7 cellular contexts compared by ENCODE assay signal in genomic region chr5:119353686-119354366, GRCh38. TPM values are rescaled to one million over a fixed set of nuclear protein-coding genes. Genes with fewer than 3 reads are reported as not detected.
A peak's percentile ranks its signal among the peaks of the same experiment; 100 is the strongest.
DNase-seq lines count a peak whose midpoint lies in the region; ATAC-seq and TF ChIP-seq lines count a peak whose summit lies in the region.

No MANE protein-coding gene starts in this region.

- H3K36me3 ChIP-seq in OCI-LY1 (ENCODE audit: insufficient read depth, low read length), result no peaks in the 10 kb centered on the region
- no peaks in the 10 kb centered on the region for H3K36me3 ChIP-seq in osteoblast (ENCODE audit: insufficient read depth, low read length)

- ATAC-seq in GM19023 (IDR thresholded peaks at IDR 0.05; ENCODE audit: unreplicated experiment) (peak; percentile 39), HG02588 (IDR thresholded peaks at IDR 0.05; ENCODE audit: unreplicated experiment) (peak; percentile 52)

- H4K20me1 ChIP-seq in OCI-LY1 (ENCODE audit: insufficient read depth, low read length), result no peaks in the 10 kb centered on the region
- no peaks in the 10 kb centered on the region for H4K20me1 ChIP-seq in osteoblast (ENCODE audit: insufficient read depth, low read length)

- no peaks in the 10 kb centered on the region for H3K27me3 ChIP-seq in OCI-LY1 (ENCODE audit: insufficient read depth, low read length)
- H3K27me3 ChIP-seq in osteoblast (ENCODE audit: insufficient read depth, low read length), result no peaks in the 10 kb centered on the region

- H3K4me3 ChIP-seq in OCI-LY1 (ENCODE audit: low read depth, low read length, poor library complexity, severe bottlenecking) (peak overlapping the region; percentile 80), osteoblast (ENCODE audit: insufficient read depth, low read length) (no peak overlapping the region)

- peak overlapping the region; percentile 87 for H3K9ac ChIP-seq in OCI-LY1 (ENCODE audit: low read length)

- H3K27ac ChIP-seq in OCI-LY1 (ENCODE audit: low read depth, low read length, poor library complexity, severe bottlenecking) (peak overlapping the region; percentile 97), osteoblast (ENCODE audit: low read depth, low read length) (no peak overlapping the region), RWPE1 (no peak overlapping the region)

- H3K4me2 ChIP-seq in OCI-LY1 (ENCODE audit: low read length) (peak overlapping the region; percentile 90), osteoblast (ENCODE audit: insufficient read depth, low read length) (no peak overlapping the region)

- H3K79me2 ChIP-seq in OCI-LY1 (ENCODE audit: insufficient read depth, low read length), result peaks cover 78% of the 10 kb centered on the region
- H3K79me2 ChIP-seq in osteoblast (ENCODE audit: insufficient read depth, low read length), result peaks cover 27% of the 10 kb centered on the region

- no peaks in the 10 kb centered on the region for H3K9me2 ChIP-seq in OCI-LY1 (ENCODE audit: low read depth, low read length)

- no peak for TF ChIP-seq CTCF in OCI-LY1 (IDR thresholded peaks at IDR 0.05; ENCODE audit: low read length)
- TF ChIP-seq CTCF in osteoblast (IDR thresholded peaks at IDR 0.05; ENCODE audit: extremely low read depth, low read depth, low read length), result no peak
- TF ChIP-seq CTCF in RWPE1 (conservative IDR thresholded peaks at IDR 0.05; ENCODE audit: low read depth), result no peak

- CTCF ChIA-PET in RWPE1 (lab: Yijun Ruan, JAX), result no interaction called here

- H3K4me1 ChIP-seq in OCI-LY1 (ENCODE audit: insufficient read depth, low read length, severe bottlenecking) (peaks cover 91% of the 10 kb centered on the region), osteoblast (ENCODE audit: insufficient read depth, low read length) (peaks cover 7% of the 10 kb centered on the region)

- DNase-seq in osteoblast (ENCODE audit: insufficient read length, low spot score, missing footprints) (peak; percentile 48), RWPE1 (ENCODE audit: low spot score) (no peak), NCI-H187 (lab: John Stamatoyannopoulos, UW) (no peak), NCI-H446 (lab: John Stamatoyannopoulos, UW) (no peak)

- POLR2A ChIA-PET in RWPE1 (lab: Yijun Ruan, JAX; ENCODE audit: low non-redundant PET), result no interaction called here

- H3F3A ChIP-seq in OCI-LY1 (ENCODE audit: insufficient read depth, low read length), result 0 out of 2 replicates have a peak, but pooled peaks cover 6% of the 10 kb centered on the region

- H3K9me3 ChIP-seq in OCI-LY1 (ENCODE audit: low read length) (no peaks in the 10 kb centered on the region), osteoblast (ENCODE audit: low read depth, low read length) (no peaks in the 10 kb centered on the region)

- no peak overlapping the region for H2AFZ ChIP-seq in OCI-LY1 (ENCODE audit: low read length)
- no peak overlapping the region for H2AFZ ChIP-seq in osteoblast (ENCODE audit: low read length)

RNA-seq across cellular contexts. Expression of gene TNFAIP8, which starts 2.0 kb away (rescaled TPM):
- total RNA-seq in osteoblast, result 23.2 and 26.2 TPM in 2 replicates
